In genomic region chr17:45290269-45290765, GRCh38 we compare ENCODE assay signal across 14 cellular contexts. TPM values are rescaled to one million over a fixed set of nuclear protein-coding genes. Genes with fewer than 3 reads are reported as not detected.
A peak's percentile ranks its signal among the peaks of the same experiment; 100 is the strongest.
DNase-seq lines count a peak whose midpoint lies in the region; ATAC-seq and TF ChIP-seq lines count a peak whose summit lies in the region.
"Had no signal": no experiment of that assay in that cellular context is flagged by ENCODE, and none has a peak within 500 bp of the region (broad histone marks: within the 10 kb centered on the region; RNA-seq: fewer than 3 reads in every experiment).

No MANE protein-coding gene starts in this region.

- H3K27ac Mint-ChIP-seq in activated naive CD4-positive, alpha-beta T cell treated with anti-CD3 and anti-CD28 coated beads, Interleukin-2, amount 50 U/mL, for 24 hours = peak overlapping the region; percentile 80
- peak overlapping the region; percentile 59 for H3K27ac Mint-ChIP-seq in activated CD4-positive, alpha-beta memory T cell treated with anti-CD3 and anti-CD28 coated beads, Interleukin-2, amount 10 ng/mL, durations not matched to agents 7 days and 5 days
- no peak overlapping the region for H3K27ac Mint-ChIP-seq in glutamatergic neuron (ENCODE audit: unreplicated experiment)

- no peak for DNase-seq in activated naive CD4-positive, alpha-beta T cell treated with Interleukin-2 at 50 U/mL for 16 hours
- no peak for DNase-seq in activated CD4-positive, alpha-beta memory T cell treated with anti-CD3 and anti-CD28 coated beads, Interleukin-2, amount 10 ng/mL, durations not matched to agents 7 days and 5 days
- no peak for DNase-seq in glutamatergic neuron
- DNase-seq in stomach = no peak
- no peak for DNase-seq in activated gamma-delta T cell treated with Interleukin-2 at 50 U/mL for 16 hours
- DNase-seq in NCI-H1417 (lab: John Stamatoyannopoulos, UW) = no peak
- DNase-seq: GM23248; NCI-H2081 treated with DMSO at 0.1 percent for 48 hours; stimulated activated CD4-positive, alpha-beta T cell treated with anti-CD3 and anti-CD28 coated beads, Interleukin-12 subunit alpha, Interleukin-12 subunit beta, amount 100 ng/mL, for 4 hours had no signal

- H3K9me3 ChIP-seq in stomach = no peaks in the 10 kb centered on the region

- peaks cover 30 to 50% (median 49%) of the 10 kb centered on the region in 4 donors for H3K36me3 ChIP-seq in stomach

- peaks cover 26% of the 10 kb centered on the region for H3K4me1 Mint-ChIP-seq in activated naive CD4-positive, alpha-beta T cell treated with anti-CD3 and anti-CD28 coated beads, Interleukin-2, amount 50 U/mL, for 24 hours
- H3K4me1 Mint-ChIP-seq in activated CD4-positive, alpha-beta memory T cell treated with anti-CD3 and anti-CD28 coated beads, Interleukin-2, amount 10 ng/mL, durations not matched to agents 7 days and 5 days = peaks cover 44% of the 10 kb centered on the region
- peaks cover 32% of the 10 kb centered on the region for H3K4me1 Mint-ChIP-seq in glutamatergic neuron (ENCODE audit: low read depth, unreplicated experiment)

- TF ChIP-seq CTCF in glutamatergic neuron (IDR thresholded peaks at IDR 0.05; ENCODE audit: partially characterized antibody, unreplicated experiment) = no peak
- TF ChIP-seq CTCF in stomach (IDR thresholded peaks at IDR 0.05) = no peak

- peaks cover 78 to 93% (median 85%) of the 10 kb centered on the region in 4 donors for H3K4me1 ChIP-seq in stomach

- POLR2A ChIA-PET in activated CD4-positive, alpha-beta memory T cell treated with anti-CD3 and anti-CD28 coated beads, Interleukin-2, amount 10 ng/mL, durations not matched to agents 7 days and 5 days (lab: Charles Lee) = interaction anchor here (1.0 to 2.0 kb wide), 3 partner anchors 22 to 91 kb away, joined by 3 to 7 read pairs (median 4); partner anchors contain the start of gene MAP3K14

- H3K27me3 Mint-ChIP-seq in activated naive CD4-positive, alpha-beta T cell treated with anti-CD3 and anti-CD28 coated beads, Interleukin-2, amount 50 U/mL, for 24 hours = no peaks in the 10 kb centered on the region
- H3K27me3 Mint-ChIP-seq in activated CD4-positive, alpha-beta memory T cell treated with anti-CD3 and anti-CD28 coated beads, Interleukin-2, amount 10 ng/mL, durations not matched to agents 7 days and 5 days = no peaks in the 10 kb centered on the region
- peaks cover under 1% of the 10 kb centered on the region for H3K27me3 Mint-ChIP-seq in glutamatergic neuron (ENCODE audit: unreplicated experiment)

- no peak overlapping the region for H3K4me3 Mint-ChIP-seq in activated naive CD4-positive, alpha-beta T cell treated with anti-CD3 and anti-CD28 coated beads, Interleukin-2, amount 50 U/mL, for 24 hours
- H3K4me3 Mint-ChIP-seq in activated CD4-positive, alpha-beta memory T cell treated with anti-CD3 and anti-CD28 coated beads, Interleukin-2, amount 10 ng/mL, durations not matched to agents 7 days and 5 days = no peak overlapping the region
- H3K4me3 Mint-ChIP-seq in glutamatergic neuron (ENCODE audit: unreplicated experiment) = peak overlapping the region; percentile 21

- no peak for TF ChIP-seq POLR2A in stomach (IDR thresholded peaks at IDR 0.05)

- CTCF ChIA-PET in activated CD4-positive, alpha-beta memory T cell treated with anti-CD3 and anti-CD28 coated beads, Interleukin-2, amount 10 ng/mL, durations not matched to agents 7 days and 5 days (lab: Charles Lee) = interaction anchor here (4.0 kb wide), 1 partner anchor 13 kb away, joined by 24 read pairs; no protein-coding TSS in a partner anchor

- H3K36me3 Mint-ChIP-seq in activated naive CD4-positive, alpha-beta T cell treated with anti-CD3 and anti-CD28 coated beads, Interleukin-2, amount 50 U/mL, for 24 hours = peaks cover 7% of the 10 kb centered on the region
- H3K36me3 Mint-ChIP-seq in activated CD4-positive, alpha-beta memory T cell treated with anti-CD3 and anti-CD28 coated beads, Interleukin-2, amount 10 ng/mL, durations not matched to agents 7 days and 5 days (ENCODE audit: low read depth) = peaks cover 49% of the 10 kb centered on the region
- no peaks in the 10 kb centered on the region for H3K36me3 Mint-ChIP-seq in glutamatergic neuron (ENCODE audit: unreplicated experiment)

- WGBS in stomach, 5 donors = 83 to 91% (median 86%) methylated on average over 11 of the region's 11 CpGs

- H3K27ac ChIP-seq in stomach = peak overlapping the region in 4 of 5 donors; percentile 79 to 88 (median 86)
- H3K27ac ChIP-seq: GM23248, SK-N-MC had no signal

- no peak for ATAC-seq in GM19351 (IDR thresholded peaks at IDR 0.05; ENCODE audit: unreplicated experiment)

- intact Hi-C loops in stomach (cut with DNase I; ENCODE audit: low total_unique reads) = no loop called here

- no peak for TF ChIP-seq EP300 in stomach (IDR thresholded peaks at IDR 0.05)

- H3K27me3 ChIP-seq in stomach = no peaks in the 10 kb centered on the region

- no peaks in the 10 kb centered on the region for H3K9me3 Mint-ChIP-seq in activated naive CD4-positive, alpha-beta T cell treated with anti-CD3 and anti-CD28 coated beads, Interleukin-2, amount 50 U/mL, for 24 hours
- H3K9me3 Mint-ChIP-seq in activated CD4-positive, alpha-beta memory T cell treated with anti-CD3 and anti-CD28 coated beads, Interleukin-2, amount 10 ng/mL, durations not matched to agents 7 days and 5 days = no peaks in the 10 kb centered on the region
- H3K9me3 Mint-ChIP-seq in glutamatergic neuron (ENCODE audit: unreplicated experiment) = peaks cover 6% of the 10 kb centered on the region

- no peak overlapping the region for H3K4me3 ChIP-seq in stomach
- H3K4me3 ChIP-seq: GM23248, SK-N-MC had no signal

RNA-seq across cellular contexts. Expression of gene MAP3K14, which starts 26.5 kb away (rescaled TPM):
- 10 to 100 TPM; 28.7 to 30.6 TPM for total RNA-seq in activated CD4-positive, alpha-beta memory T cell treated with anti-CD3 and anti-CD28 coated beads, Interleukin-2, amount 10 ng/mL, durations not matched to agents 7 days and 5 days
- total RNA-seq in glutamatergic neuron (ENCODE audit: unreplicated experiment) = 5.7 TPM
- total RNA-seq in stomach = 10 to 100 TPM in 2 of 5 donors, 1 to 10 TPM in 3; 1.2 to 17.7 (median 9.7) TPM
- polyA plus RNA-seq in stomach = 10 to 100 TPM in 1 of 3 donors, 1 to 10 TPM in 2; 6.3 to 11.0 (median 6.4) TPM

RNA-seq across cellular contexts. Expression of gene SPATA32, which starts 28.4 kb away (rescaled TPM):
- under 1 TPM; 0.20 to 0.23 TPM for total RNA-seq in activated CD4-positive, alpha-beta memory T cell treated with anti-CD3 and anti-CD28 coated beads, Interleukin-2, amount 10 ng/mL, durations not matched to agents 7 days and 5 days
- total RNA-seq in glutamatergic neuron (ENCODE audit: unreplicated experiment) (not detected), stomach (not detected)
- not detected for polyA plus RNA-seq in stomach
- total RNA-seq: dermis microvascular lymphatic vessel endothelial cell, GM23248, kidney epithelial cell had no signal
- polyA plus RNA-seq: GM23248 had no signal
